ENCODE assay signal across 18 cellular contexts in genomic region chr15:30963681-30964080, GRCh38. TPM values are rescaled to one million over a fixed set of nuclear protein-coding genes. Genes with fewer than 3 reads are reported as not detected.
DNase-seq lines count a peak whose midpoint lies in the region; ATAC-seq and TF ChIP-seq lines count a peak whose summit lies in the region.
"Had no signal": no experiment of that assay in that cellular context is flagged by ENCODE, and none has a peak within 500 bp of the region (broad histone marks: within the 10 kb centered on the region; RNA-seq: fewer than 3 reads in every experiment).

No MANE protein-coding gene starts in this region.

- no peak for DNase-seq in activated naive CD8-positive, alpha-beta T cell treated with anti-CD3 and anti-CD28 coated beads for 36 hours
- DNase-seq in SK-MEL-5 (ENCODE audit: low read depth, low spot score) (peak; percentile 73), substantia nigra (lab: John Stamatoyannopoulos, UW) (no peak), T1000 (lab: John Stamatoyannopoulos, UW) (no peak), spleen (no peak)
- no peak for DNase-seq in naive thymus-derived CD4-positive, alpha-beta T cell
- DNase-seq in activated T-cell treated with anti-CD3 and anti-CD28 coated beads, Interleukin-2, amount 50 U/mL, for 4 hours: no peak
- DNase-seq: AML-193; CD4-positive, alpha-beta T cell; DMS153; DMS79; GDM1; HCEC 1CT had no signal

- peaks cover 0 to 8% of the 10 kb centered on the region in 2 donors for H3K4me1 ChIP-seq in naive thymus-derived CD4-positive, alpha-beta T cell (ENCODE audit: control insufficient read depth in 2 of 2, insufficient read depth in 2 of 2, low read length in 2 of 2)
- peaks cover 0 to 21% (median 4%) of the 10 kb centered on the region in 6 donors for H3K4me1 ChIP-seq in spleen

- in situ Hi-C loops in SK-MEL-5 (cut with HindIII; ENCODE audit: low pct_unique_long_range_greater_than_20kb, low sequenced_read_pairs): no loop called here

- no peak overlapping the region for H3K27ac ChIP-seq in naive thymus-derived CD4-positive, alpha-beta T cell (ENCODE audit: low read depth, low read length)
- H3K27ac ChIP-seq in substantia nigra (ENCODE audit: low read depth, low read length, poor library complexity, severe bottlenecking): peak overlapping the region; percentile 2
- no peak overlapping the region for H3K27ac ChIP-seq in spleen
- H3K27ac ChIP-seq: 22Rv1, A549, C4-2B had no signal

- no peak for TF ChIP-seq CTCF in spleen (IDR thresholded peaks at IDR 0.05 in 8 of 11, conservative IDR thresholded peaks at IDR 0.05 in 3 of 11)

- H3K9me3 ChIP-seq in naive thymus-derived CD4-positive, alpha-beta T cell (ENCODE audit: control insufficient read depth in 2 of 3, low read length in 3 of 3): no peaks in the 10 kb centered on the region
- H3K9me3 ChIP-seq in spleen: no peaks in the 10 kb centered on the region
- H3K9me3 ChIP-seq: A549 had no signal

- POLR2A ChIA-PET in naive thymus-derived CD4-positive, alpha-beta T cell (lab: Charles Lee): interaction anchor here (0.7 kb wide), 1 partner anchor 57 kb away, joined by 3 read pairs; no protein-coding TSS in a partner anchor

- H3K4me3 ChIP-seq in naive thymus-derived CD4-positive, alpha-beta T cell (ENCODE audit: low read length): no peak overlapping the region
- H3K4me3 ChIP-seq in spleen: no peak overlapping the region
- H3K4me3 ChIP-seq: A549, GM23338 had no signal

- H3K4me3 Mint-ChIP-seq in activated naive CD8-positive, alpha-beta T cell: no peak overlapping the region
- no peak overlapping the region for H3K4me3 Mint-ChIP-seq in activated naive CD8-positive, alpha-beta T cell treated with anti-CD3 and anti-CD28 coated beads for 36 hours
- H3K4me3 Mint-ChIP-seq in naive thymus-derived CD4-positive, alpha-beta T cell: peak overlapping the region in 2 of 10 donors; percentile 35 to 62
- H3K4me3 Mint-ChIP-seq in activated T-cell treated with anti-CD3 and anti-CD28 coated beads, Interleukin-2, amount 50 U/mL, for 4 hours: no peak overlapping the region
- H3K4me3 Mint-ChIP-seq: CD4-positive, alpha-beta T cell; GM23338 had no signal

- H3K36me3 Mint-ChIP-seq in activated naive CD8-positive, alpha-beta T cell: peaks cover 12% of the 10 kb centered on the region
- peaks cover 6% of the 10 kb centered on the region for H3K36me3 Mint-ChIP-seq in activated naive CD8-positive, alpha-beta T cell treated with anti-CD3 and anti-CD28 coated beads for 36 hours
- H3K36me3 Mint-ChIP-seq in naive thymus-derived CD4-positive, alpha-beta T cell: peaks cover 9 to 44% (median 20%) of the 10 kb centered on the region in 5 donors
- peaks cover 25% of the 10 kb centered on the region for H3K36me3 Mint-ChIP-seq in activated T-cell treated with anti-CD3 and anti-CD28 coated beads, Interleukin-2, amount 50 U/mL, for 4 hours (ENCODE audit: insufficient read depth)

- H3K9me3 Mint-ChIP-seq in activated naive CD8-positive, alpha-beta T cell (ENCODE audit: low read depth): no peaks in the 10 kb centered on the region
- H3K9me3 Mint-ChIP-seq in activated naive CD8-positive, alpha-beta T cell treated with anti-CD3 and anti-CD28 coated beads for 36 hours: no peaks in the 10 kb centered on the region
- H3K9me3 Mint-ChIP-seq in naive thymus-derived CD4-positive, alpha-beta T cell: no peaks in the 10 kb centered on the region
- no peaks in the 10 kb centered on the region for H3K9me3 Mint-ChIP-seq in activated T-cell treated with anti-CD3 and anti-CD28 coated beads, Interleukin-2, amount 50 U/mL, for 4 hours
- H3K9me3 Mint-ChIP-seq: CD4-positive, alpha-beta T cell; GM23338 had no signal

- no peaks in the 10 kb centered on the region for H3K27me3 ChIP-seq in naive thymus-derived CD4-positive, alpha-beta T cell (ENCODE audit: control insufficient read depth in 2 of 2, insufficient read depth in 2 of 2, low read length in 2 of 2)
- H3K27me3 ChIP-seq in spleen (replicated peaks in 1 of 7): no peaks in the 10 kb centered on the region

- intact Hi-C loops in naive thymus-derived CD4-positive, alpha-beta T cell (cut with micrococcal nuclease): loop anchor here in 1 of 2 donors (2.0 to 5.0 kb wide), 3 partner anchors 15 to 164 kb away; no protein-coding TSS in a partner anchor
- intact Hi-C loops in spleen (cut with DNase I; ENCODE audit: low total_unique reads): no loop called here

- peaks cover 33% of the 10 kb centered on the region for H3K4me1 Mint-ChIP-seq in activated naive CD8-positive, alpha-beta T cell (ENCODE audit: low read depth)
- H3K4me1 Mint-ChIP-seq in activated naive CD8-positive, alpha-beta T cell treated with anti-CD3 and anti-CD28 coated beads for 36 hours: peaks cover 30% of the 10 kb centered on the region
- peaks cover 10 to 46% (median 40%) of the 10 kb centered on the region in 7 donors for H3K4me1 Mint-ChIP-seq in naive thymus-derived CD4-positive, alpha-beta T cell
- H3K4me1 Mint-ChIP-seq in activated T-cell treated with anti-CD3 and anti-CD28 coated beads, Interleukin-2, amount 50 U/mL, for 4 hours (ENCODE audit: low read depth): peaks cover 16% of the 10 kb centered on the region

- TF ChIP-seq POLR2A in spleen (IDR thresholded peaks at IDR 0.05): no peak

- peaks cover 6 to 27% (median 8%) of the 10 kb centered on the region in 3 experiments for H3K36me3 ChIP-seq in naive thymus-derived CD4-positive, alpha-beta T cell (ENCODE audit: control insufficient read depth in 2 of 3, insufficient read depth in 3 of 3, low read length in 3 of 3)
- H3K36me3 ChIP-seq in spleen: peaks cover 0 to 96% (median 45%) of the 10 kb centered on the region in 6 donors

- CTCF ChIA-PET in naive thymus-derived CD4-positive, alpha-beta T cell (lab: Charles Lee): interaction anchor here (1.6 kb wide), 1 partner anchor 527 kb away, joined by 5 read pairs; no protein-coding TSS in a partner anchor

- peak overlapping the region; percentile 61 for H3K27ac Mint-ChIP-seq in activated naive CD8-positive, alpha-beta T cell
- no peak overlapping the region for H3K27ac Mint-ChIP-seq in activated naive CD8-positive, alpha-beta T cell treated with anti-CD3 and anti-CD28 coated beads for 36 hours
- H3K27ac Mint-ChIP-seq in naive thymus-derived CD4-positive, alpha-beta T cell: peak overlapping the region in 5 of 9 donors; percentile 21 to 70 (median 54)
- H3K27ac Mint-ChIP-seq: GM23338 had no signal

- 81 to 88% (median 83%) methylated on average over 3 of the region's 3 CpGs for WGBS in spleen, 5 donors

- no peak for ATAC-seq in naive thymus-derived CD4-positive, alpha-beta T cell
- no peak for ATAC-seq in activated T-cell treated with anti-CD3 and anti-CD28 coated beads, Interleukin-2, amount 50 U/mL, for 4 hours
- ATAC-seq: A549, GM23338 had no signal

- H3K27me3 Mint-ChIP-seq in activated naive CD8-positive, alpha-beta T cell: no peaks in the 10 kb centered on the region
- H3K27me3 Mint-ChIP-seq in activated naive CD8-positive, alpha-beta T cell treated with anti-CD3 and anti-CD28 coated beads for 36 hours: no peaks in the 10 kb centered on the region
- no peaks in the 10 kb centered on the region for H3K27me3 Mint-ChIP-seq in naive thymus-derived CD4-positive, alpha-beta T cell
- H3K27me3 Mint-ChIP-seq in activated T-cell treated with anti-CD3 and anti-CD28 coated beads, Interleukin-2, amount 50 U/mL, for 4 hours (ENCODE audit: low read depth): no peaks in the 10 kb centered on the region
- H3K27me3 Mint-ChIP-seq: CD4-positive, alpha-beta T cell had no signal

RNA-seq across cellular contexts. Expression of gene MTMR10, which starts 27.7 kb away (rescaled TPM):
- 10 to 100 TPM; 13.6 to 15.6 TPM for total RNA-seq in activated naive CD8-positive, alpha-beta T cell treated with anti-CD3 and anti-CD28 coated beads for 36 hours
- total RNA-seq in SK-MEL-5 (2014; rRNA removed; shearing (Covaris generic)): 20.8 and 24.2 TPM in 2 replicates
- 13.1 and 15.9 TPM in 2 replicates for polyA plus RNA-seq in SK-MEL-5 (2015; cell fraction: cytosol; rRNA removed)
- 41.1 and 53.5 TPM in 2 replicates for polyA plus RNA-seq in SK-MEL-5 (2015; cell fraction: nucleus; rRNA removed)
- total RNA-seq in naive thymus-derived CD4-positive, alpha-beta T cell: 10 to 100 TPM; 21.2 to 50.8 (median 34.0) TPM
- 1 to 10 TPM; 4.0 to 9.4 TPM for polyA plus RNA-seq in naive thymus-derived CD4-positive, alpha-beta T cell
- total RNA-seq in activated T-cell treated with anti-CD3 and anti-CD28 coated beads, Interleukin-2, amount 50 U/mL, for 4 hours: 10 to 100 TPM in 2 of 3 donors, 1 to 10 TPM in 1; 9.1 to 12.3 (median 10.8) TPM
- total RNA-seq in spleen: 10 to 100 TPM; 29.2 to 67.9 (median 51.6) TPM
- polyA plus RNA-seq in spleen: 10 to 100 TPM in 2 of 3 donors, 1 to 10 TPM in 1; 8.2 to 14.5 (median 10.1) TPM

RNA-seq across cellular contexts. Expression of gene FAN1, which starts 60.0 kb away (rescaled TPM):
- total RNA-seq in activated naive CD8-positive, alpha-beta T cell treated with anti-CD3 and anti-CD28 coated beads for 36 hours: 10 to 100 TPM; 15.4 to 16.1 TPM
- total RNA-seq in SK-MEL-5 (2014; rRNA removed; shearing (Covaris generic)): 13.5 and 13.8 TPM in 2 replicates
- polyA plus RNA-seq in SK-MEL-5 (2015; cell fraction: cytosol; rRNA removed): 5.5 and 8.1 TPM in 2 replicates
- polyA plus RNA-seq in SK-MEL-5 (2015; cell fraction: nucleus; rRNA removed): 176 and 192 TPM in 2 replicates
- 10 to 100 TPM; 24.0 to 29.5 (median 28.2) TPM for total RNA-seq in naive thymus-derived CD4-positive, alpha-beta T cell
- 10 to 100 TPM in 1 of 2 donors, 1 to 10 TPM in 1; 9.6 to 10.5 TPM for polyA plus RNA-seq in naive thymus-derived CD4-positive, alpha-beta T cell
- total RNA-seq in activated T-cell treated with anti-CD3 and anti-CD28 coated beads, Interleukin-2, amount 50 U/mL, for 4 hours: 10 to 100 TPM; 15.6 to 18.1 (median 16.7) TPM
- 10 to 100 TPM in 6 of 7 donors, 1 to 10 TPM in 1; 7.6 to 22.1 (median 12.7) TPM for total RNA-seq in spleen
- polyA plus RNA-seq in spleen: 10 to 100 TPM in 1 of 3 donors, 1 to 10 TPM in 2; 6.5 to 13.3 (median 8.9) TPM
